ENCODE assay signal across 8 cellular contexts in the genomic region with DNA sequence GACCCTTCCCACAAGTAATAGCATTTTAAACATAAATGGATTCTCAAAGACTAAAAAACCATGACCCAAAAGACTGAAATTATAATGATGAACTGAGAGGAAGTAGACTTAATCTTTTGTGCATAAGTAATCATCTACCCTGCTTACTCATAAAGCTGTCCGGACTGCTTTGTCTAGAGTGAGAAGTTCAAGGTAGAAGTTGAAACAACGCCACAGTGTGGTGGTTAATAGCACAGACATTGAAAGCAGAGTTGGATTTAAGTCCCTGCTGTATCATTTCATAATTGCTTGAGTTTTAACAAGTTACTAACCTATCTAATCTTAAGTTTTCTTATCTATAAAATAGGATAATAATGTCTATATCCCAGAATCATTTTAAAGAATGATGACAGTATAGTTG.
DNase-seq lines count a peak whose midpoint lies in the region; ATAC-seq and TF ChIP-seq lines count a peak whose summit lies in the region.

No MANE protein-coding gene starts in this region.

- no peaks in the 10 kb centered on the region for H3K9me2 ChIP-seq in PC-9 (ENCODE audit: insufficient read depth)

- no peaks in the 10 kb centered on the region for H3K4me1 ChIP-seq in PC-9 (replicated peaks; ENCODE audit: insufficient read depth)

- H3K4me3 ChIP-seq in PC-9: no peak overlapping the region

- DNase-seq in DMS153 (lab: John Stamatoyannopoulos, UW) (peak; percentile 60), PC-9 (no peak), left ventricle myocardium superior (no peak), HuH-7.5 (ENCODE audit: low spot score) (no peak), T-cell (no peak), NCI-H1105 (lab: John Stamatoyannopoulos, UW) (no peak)

- intact Hi-C loops in PC-9 (cut with micrococcal nuclease; ENCODE audit: unreplicated experiment): no loop called here
- intact Hi-C loops in left ventricle myocardium superior (cut with micrococcal nuclease): no loop called here

- no peak overlapping the region for H3K4me2 ChIP-seq in PC-9

- CTCF ChIA-PET in PC-9 (lab: Charles Lee) (no interaction called here), T-cell (lab: Charles Lee) (no interaction called here)

- no peak overlapping the region for H2AFZ ChIP-seq in PC-9

- no peaks in the 10 kb centered on the region for H3K4me1 Mint-ChIP-seq in T-cell

- H4K20me1 ChIP-seq in PC-9 (ENCODE audit: insufficient read depth): no peaks in the 10 kb centered on the region

- H3K36me3 ChIP-seq in PC-9 (ENCODE audit: low read depth): no peaks in the 10 kb centered on the region

- TF ChIP-seq CTCF in PC-9 (conservative IDR thresholded peaks at IDR 0.05): peak; percentile 34; the same call in 1 of the 2 replicates

- H3K79me2 ChIP-seq in PC-9 (ENCODE audit: low read depth): no peaks in the 10 kb centered on the region

- no peak overlapping the region for H3K4me3 Mint-ChIP-seq in T-cell

- H3F3A ChIP-seq in PC-9 (ENCODE audit: insufficient read depth, low read depth): no peaks in the 10 kb centered on the region

- peaks cover 0 to 4% (median 2%) of the 10 kb centered on the region in 3 donors for H3K9me3 Mint-ChIP-seq in T-cell

- H3K27ac ChIP-seq in PC-9: no peak overlapping the region

- H3K27me3 Mint-ChIP-seq in T-cell: no peaks in the 10 kb centered on the region

- ATAC-seq in HG02885 (IDR thresholded peaks at IDR 0.05; ENCODE audit: poor library complexity, unreplicated experiment) (peak; percentile 61), left ventricle myocardium superior (peak; percentile 48), GM21390 (IDR thresholded peaks at IDR 0.05; ENCODE audit: unreplicated experiment) (no peak), T-cell (replicated peaks in 1 of 4) (no peak)

- no peak overlapping the region for H3K27ac Mint-ChIP-seq in T-cell

- H3K36me3 Mint-ChIP-seq in T-cell: no peaks in the 10 kb centered on the region

- no peaks in the 10 kb centered on the region for H3K9me3 ChIP-seq in PC-9 (ENCODE audit: insufficient read depth, low read depth)

- no peaks in the 10 kb centered on the region for H3K27me3 ChIP-seq in PC-9 (ENCODE audit: insufficient read depth, low read depth)

- BruUV-seq in PC-9 (replicated peaks; lab: Mats Ljungman, UMichigan): no TSS peak

- POLR2A ChIA-PET in PC-9 (lab: Charles Lee; ENCODE audit: unreplicated experiment) (no interaction called here), T-cell (lab: Charles Lee) (no interaction called here)

Comparison
In these comparisons a context has a peak if more than half of its experiments do, and no peak if none do; other contexts are left out.
1. ATAC-seq: peak in HG02885 (single experiment) and left ventricle myocardium superior (single experiment); none in GM21390 (single experiment) and T-cell (0 of 4).